Comparison of ENCODE assay signal across 18 cellular contexts in genomic region chr15:69042531-69042930, GRCh38. TPM values are rescaled to one million over a fixed set of nuclear protein-coding genes. Genes with fewer than 3 reads are reported as not detected.
DNase-seq lines count a peak whose midpoint lies in the region; FAIRE-seq and TF ChIP-seq lines count a peak whose summit lies in the region.
"Had no signal": no experiment of that assay in that cellular context is flagged by ENCODE, and none has a peak within 500 bp of the region (broad histone marks: within the 10 kb centered on the region; RNA-seq: fewer than 3 reads in every experiment).

No MANE protein-coding gene starts in this region.

- H3K9ac ChIP-seq in endodermal cell (ENCODE audit: extremely low read depth, low read length, poor library complexity, severe bottlenecking) = no peak overlapping the region

- H3K36me3 ChIP-seq in PC-9 (ENCODE audit: low read depth) (no peaks in the 10 kb centered on the region), endodermal cell (ENCODE audit: control insufficient read depth, insufficient read depth, low read length) (no peaks in the 10 kb centered on the region)

- intact Hi-C loops in PC-9 (cut with micrococcal nuclease; ENCODE audit: unreplicated experiment) = no loop called here

- no peaks in the 10 kb centered on the region for H3K79me2 ChIP-seq in PC-9 (ENCODE audit: low read depth)

- H3K27me3 ChIP-seq in PC-9 (ENCODE audit: insufficient read depth, low read depth) (no peaks in the 10 kb centered on the region), endodermal cell (ENCODE audit: control insufficient read depth, insufficient read depth, low read length, poor library complexity, severe bottlenecking) (no peaks in the 10 kb centered on the region)

- no peaks in the 10 kb centered on the region for H3K4me1 Mint-ChIP-seq in endodermal cell
- H3K4me1 Mint-ChIP-seq: B cell; CD4-positive, alpha-beta memory T cell had no signal

- no peaks in the 10 kb centered on the region for H4K20me1 ChIP-seq in PC-9 (ENCODE audit: insufficient read depth)

- no peaks in the 10 kb centered on the region for H3K36me3 Mint-ChIP-seq in endodermal cell (ENCODE audit: low read depth)
- H3K36me3 Mint-ChIP-seq: CD4-positive, alpha-beta memory T cell had no signal

- 89 to 92% methylated on average over 4 to 5 of the region's 5 CpGs for WGBS in endodermal cell (ENCODE audit: insufficient coverage in 1 of 2, insufficient read length in 1 of 2), 2 experiments

- TF ChIP-seq CTCF in PC-9 (conservative IDR thresholded peaks at IDR 0.05) (no peak), endodermal cell (conservative IDR thresholded peaks at IDR 0.05) (no peak)

- no peak overlapping the region for H3K27ac Mint-ChIP-seq in endodermal cell
- H3K27ac Mint-ChIP-seq: B cell; CD4-positive, alpha-beta memory T cell; GM23338 had no signal

- H3K9me3 ChIP-seq in PC-9 (ENCODE audit: insufficient read depth, low read depth) = no peaks in the 10 kb centered on the region
- H3K9me3 ChIP-seq in endodermal cell (ENCODE audit: control insufficient read depth, low read length) = no peaks in the 10 kb centered on the region

- H3K4me3 ChIP-seq in PC-9 (peak overlapping the region; percentile 24; the same call in 1 of the 2 replicates), endodermal cell (ENCODE audit: low read length) (no peak overlapping the region)
- H3K4me3 ChIP-seq: GM12878, GM23338 had no signal

- no peak overlapping the region for H2AFZ ChIP-seq in PC-9

- POLR2A ChIA-PET in PC-9 (lab: Charles Lee; ENCODE audit: unreplicated experiment) = no interaction called here

- peak; percentile 31 for DNase-seq in activated effector memory CD4-positive, alpha-beta T cell treated with anti-CD3 and anti-CD28 coated beads, Interleukin-2, amount 50 U/mL, for 16 hours
- no peak for DNase-seq in activated effector memory CD4-positive, alpha-beta T cell treated with Interleukin-2 at 50 U/mL for 16 hours
- no peak for DNase-seq in PC-9
- DNase-seq in endodermal cell = peak; percentile 17
- DNase-seq in urothelium cell line (ENCODE audit: low spot score) = no peak
- no peak for DNase-seq in SHP77 treated with DMSO at 0.1 percent for 48 hours (lab: John Stamatoyannopoulos, UW)
- no peak for DNase-seq in middle frontal gyrus (ENCODE audit: extremely low spot score, low spot score)
- DNase-seq: C1 segment of cervical spinal cord; CD4-positive, alpha-beta memory T cell; DMS79; H7 had no signal

- CTCF ChIA-PET in PC-9 (lab: Charles Lee) = no interaction called here

- H3K27me3 Mint-ChIP-seq in endodermal cell (ENCODE audit: insufficient read depth) = peaks cover 17% of the 10 kb centered on the region

- H3K4me3 Mint-ChIP-seq in endodermal cell = no peak overlapping the region
- H3K4me3 Mint-ChIP-seq: B cell; CD4-positive, alpha-beta memory T cell; GM23338 had no signal

- H3F3A ChIP-seq in PC-9 (ENCODE audit: insufficient read depth, low read depth) = peaks cover 38% of the 10 kb centered on the region

- H3K9me3 Mint-ChIP-seq in endodermal cell = no peaks in the 10 kb centered on the region
- H3K9me3 Mint-ChIP-seq: CD4-positive, alpha-beta memory T cell; GM23338 had no signal

- H3K4me1 ChIP-seq in PC-9 (replicated peaks; ENCODE audit: insufficient read depth) = peaks cover 54% of the 10 kb centered on the region
- H3K4me1 ChIP-seq in endodermal cell (ENCODE audit: control insufficient read depth, insufficient read depth, low read length) = no peaks in the 10 kb centered on the region

- H3K27ac ChIP-seq in PC-9 (peak overlapping the region; percentile 97), endodermal cell (ENCODE audit: low read depth, low read length) (no peak overlapping the region)

- H3K9me2 ChIP-seq in PC-9 (ENCODE audit: insufficient read depth) = no peaks in the 10 kb centered on the region

- FAIRE-seq in urothelium cell line (lab: Jason Lieb, UNC) = peak; percentile 93
- FAIRE-seq: A204.1, GM12878, GM18507 had no signal

- BruUV-seq in PC-9 (replicated peaks; lab: Mats Ljungman, UMichigan) = no TSS peak

- H3K4me2 ChIP-seq in PC-9 = peak overlapping the region; percentile 67
- H3K4me2 ChIP-seq: GM23338 had no signal

RNA-seq across cellular contexts. Expression of gene NOX5, which starts 28.0 kb away (rescaled TPM):
- total RNA-seq in PC-9 (2021) (0.85 and 1.5 TPM in 2 replicates), endodermal cell (not detected)
- 0.11 TPM for polyA plus RNA-seq in endodermal cell (2013, experiment 1 of 2)
- polyA plus RNA-seq in endodermal cell (2013, experiment 2 of 2) = not detected
- total RNA-seq: G401, GM12878, H7, HT-29 had no signal
- polyA plus RNA-seq: CD4-positive, alpha-beta memory T cell; GM12878; GM23338 had no signal

Comparison
In these comparisons a context has a peak if more than half of its experiments do, and no peak if none do; other contexts are left out.
1. DNase-seq: peak in activated effector memory CD4-positive, alpha-beta T cell treated with anti-CD3 and anti-CD28 coated beads, Interleukin-2, amount 50 U/mL, for 16 hours (single experiment) and endodermal cell (single experiment); none in activated effector memory CD4-positive, alpha-beta T cell treated with Interleukin-2 at 50 U/mL for 16 hours (single experiment), PC-9 (0 of 2), urothelium cell line (single experiment), SHP77 treated with DMSO at 0.1 percent for 48 hours (single experiment) and middle frontal gyrus (single experiment).